Comparison of ENCODE assay signal across 1 cellular context in the genomic region with DNA sequence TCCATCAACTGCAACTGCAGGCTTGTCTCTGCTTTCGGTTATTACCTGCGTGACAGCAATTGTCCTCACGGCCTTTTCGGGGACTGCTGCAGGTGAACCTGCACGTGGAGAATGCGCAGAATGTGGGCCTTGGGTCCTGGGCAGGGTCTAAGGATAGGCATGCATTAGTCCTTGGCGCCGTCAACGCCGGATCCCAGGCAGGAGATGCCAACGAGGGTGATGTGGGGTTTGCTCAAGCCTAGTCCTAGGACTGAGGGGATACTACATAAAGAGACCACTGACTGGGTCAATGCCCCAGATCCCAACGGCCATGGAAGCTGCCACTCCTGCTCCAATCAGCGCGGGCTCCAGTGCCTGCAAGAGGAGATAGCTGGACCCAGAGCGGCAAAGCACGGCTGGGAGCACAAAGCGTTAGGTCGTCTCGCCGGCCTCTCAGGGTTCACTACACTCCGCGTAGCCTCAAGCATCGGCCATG.
TF ChIP-seq lines count a peak whose summit lies in the region.

No MANE protein-coding gene starts in this region.

TF ChIP-seq in IMR-90, 13 proteins besides CTCF, POLR2A, EP300 and RAD21 (continued from another document):
- TF ChIP-seq CEBPB (IDR thresholded peaks at IDR 0.05; ENCODE audit: low read depth, low read length) (no peak), USF2 (IDR thresholded peaks at IDR 0.05; ENCODE audit: low read depth, low read length) (no peak), MAZ (IDR thresholded peaks at IDR 0.05; ENCODE audit: borderline replicate concordance, low read depth, low read length) (no peak), RCOR1 (IDR thresholded peaks at IDR 0.05; ENCODE audit: insufficient replicate concordance, low read length) (no peak), NFE2L2 (IDR thresholded peaks at IDR 0.05; ENCODE audit: low read depth, low read length) (no peak), MXI1 (IDR thresholded peaks at IDR 0.05; ENCODE audit: borderline replicate concordance, low read depth, low read length) (no peak), MAFK (IDR thresholded peaks at IDR 0.05; ENCODE audit: low read depth, low read length) (no peak), CHD1 (IDR thresholded peaks at IDR 0.05; ENCODE audit: low read depth, low read length) (no peak), BHLHE40 (IDR thresholded peaks at IDR 0.05; ENCODE audit: low read depth, low read length) (no peak)
- TF ChIP-seq, protein P1, sequence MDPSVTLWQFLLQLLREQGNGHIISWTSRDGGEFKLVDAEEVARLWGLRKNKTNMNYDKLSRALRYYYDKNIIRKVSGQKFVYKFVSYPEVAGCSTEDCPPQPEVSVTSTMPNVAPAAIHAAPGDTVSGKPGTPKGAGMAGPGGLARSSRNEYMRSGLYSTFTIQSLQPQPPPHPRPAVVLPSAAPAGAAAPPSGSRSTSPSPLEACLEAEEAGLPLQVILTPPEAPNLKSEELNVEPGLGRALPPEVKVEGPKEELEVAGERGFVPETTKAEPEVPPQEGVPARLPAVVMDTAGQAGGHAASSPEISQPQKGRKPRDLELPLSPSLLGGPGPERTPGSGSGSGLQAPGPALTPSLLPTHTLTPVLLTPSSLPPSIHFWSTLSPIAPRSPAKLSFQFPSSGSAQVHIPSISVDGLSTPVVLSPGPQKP (IDR thresholded peaks at IDR 0.05; ENCODE audit: borderline replicate concordance, low read depth, low read length), result no peak
